21 cellular contexts compared by ENCODE assay signal in the genomic region with DNA sequence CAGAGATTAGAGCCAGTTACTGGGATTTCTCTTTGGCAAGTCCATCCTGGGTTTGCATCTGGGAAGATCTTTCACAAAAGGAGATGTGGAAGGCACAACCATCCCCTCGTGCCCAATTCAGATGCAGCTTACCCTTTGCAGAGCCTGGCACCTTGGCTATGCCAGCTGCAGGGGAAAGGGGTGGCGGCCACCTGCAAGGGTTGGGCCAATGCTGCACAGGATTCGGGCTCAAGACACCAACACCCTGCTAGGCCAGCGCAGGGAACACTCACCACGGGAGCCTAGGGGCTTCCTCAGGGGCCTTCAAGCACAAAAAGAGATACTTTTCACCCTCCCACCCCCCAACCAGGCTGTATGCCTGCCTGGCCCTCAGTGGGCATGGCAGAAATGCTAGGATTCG.
"Had no signal": no experiment of that assay in that cellular context is flagged by ENCODE, and none has a peak within 500 bp of the region (broad histone marks: within the 10 kb centered on the region; RNA-seq: fewer than 3 reads in every experiment).

No MANE protein-coding gene starts in this region.

- DNase-seq: Karpas-422, KBM-7, MG63, NCI-H1092, NCI-H1105 treated with DMSO at 0.1 percent for 48 hours, NCI-H1417 treated with DMSO at 0.1 percent for 48 hours, NCI-H146, NCI-H1930, NCI-H2081, NCI-H2107, NCI-H226, NCI-H510A, NCI-H774, Right ventricle myocardium superior, RPMI8226, SIG-M5 had no signal

- H3K27ac ChIP-seq: HL-60, SJSA1, SK-N-MC had no signal

- H3K9me3 ChIP-seq: MG63, SJSA1 had no signal

- H3K27me3 ChIP-seq: MG63, SJSA1 had no signal

- H3K36me3 ChIP-seq: MG63, SJSA1 had no signal

- FAIRE-seq: HTR-8/SVneo, RCC 7860 had no signal

- H3K4me3 ChIP-seq: MG63, SJSA1, SK-N-MC had no signal
